In genomic region chr3:45695166-45695565, GRCh38 we compare ENCODE assay signal across 8 cellular contexts. TPM values are rescaled to one million over a fixed set of nuclear protein-coding genes. Genes with fewer than 3 reads are reported as not detected.
DNase-seq lines count a peak whose midpoint lies in the region; ATAC-seq, FAIRE-seq and TF ChIP-seq lines count a peak whose summit lies in the region.
"Not testable (repeated sequence)": the region's sequence is repeated elsewhere in the genome, so short reads cannot be mapped to it uniquely, and the experiment has no call there.

No MANE protein-coding gene starts in this region.

- H3K27me3 ChIP-seq in CD4-positive, CD25-positive, alpha-beta regulatory T cell (ENCODE audit: control insufficient read depth, insufficient read depth, low read length); GM12878 (replicated peaks in 1 of 2; ENCODE audit: control insufficient read depth in 2 of 2, insufficient read depth in 2 of 2, low read length in 1 of 2): not testable (repeated sequence)

- peak overlapping the region; percentile 93 for H3K4me3 ChIP-seq in CD4-positive, CD25-positive, alpha-beta regulatory T cell (ENCODE audit: low read depth, low read length)
- H3K4me3 ChIP-seq in GM12878 = not testable (repeated sequence)

- not testable (repeated sequence) for TF ChIP-seq RAD21 in GM12878 (IDR thresholded peaks at IDR 0.05; ENCODE audit: insufficient read depth, low read depth, low read length)

- not testable (repeated sequence) for H2AFZ ChIP-seq in GM12878 (ENCODE audit: control insufficient read depth, low read depth, low read length)

- not testable (repeated sequence) for H3K27me3 Mint-ChIP-seq in CD4-positive, CD25-positive, alpha-beta regulatory T cell; IgD-negative memory B cell; WTC11 (ENCODE audit: low read depth); activated CD8-positive, alpha-beta T cell treated with anti-CD3 and anti-CD28 coated beads, Interleukin-2, amount 10 ng/mL, durations not matched to agents 7 days and 5 days (ENCODE audit: low read depth); activated naive CD4-positive, alpha-beta T cell treated with anti-CD3 and anti-CD28 coated beads for 36 hours (ENCODE audit: low read depth); memory B cell; stimulated activated memory B cell treated with anti-CD40 and anti-IgM and Interleukin-4, amounts not matched to agents 10 μg/mL and 1 μg/mL and 100 μg/mL, for 72 hours

- peaks cover 71% of the 10 kb centered on the region for H3K4me1 ChIP-seq in CD4-positive, CD25-positive, alpha-beta regulatory T cell (ENCODE audit: control insufficient read depth, insufficient read depth, low read length, poor library complexity, severe bottlenecking)
- peaks cover 42% of the 10 kb centered on the region for H3K4me1 ChIP-seq in GM12878 (ENCODE audit: control insufficient read depth, insufficient read depth, low read length)

- H3K9ac ChIP-seq in GM12878 (ENCODE audit: control insufficient read depth, insufficient read depth, low read length) = not testable (repeated sequence)

- H3K27ac Mint-ChIP-seq in CD4-positive, CD25-positive, alpha-beta regulatory T cell = peak overlapping the region; percentile 95 to 97 (median 95)
- H3K27ac Mint-ChIP-seq in IgD-negative memory B cell (peak overlapping the region in 2 of 3 donors; percentile 0 to 79), WTC11 (peak overlapping the region; percentile 62), memory B cell (peak overlapping the region; percentile 87)
- H3K27ac Mint-ChIP-seq in activated CD8-positive, alpha-beta T cell treated with anti-CD3 and anti-CD28 coated beads, Interleukin-2, amount 10 ng/mL, durations not matched to agents 7 days and 5 days = peak overlapping the region; percentile 91
- peak overlapping the region; percentile 90 for H3K27ac Mint-ChIP-seq in activated naive CD4-positive, alpha-beta T cell treated with anti-CD3 and anti-CD28 coated beads for 36 hours
- H3K27ac Mint-ChIP-seq in stimulated activated memory B cell treated with anti-CD40 and anti-IgM and Interleukin-4, amounts not matched to agents 10 μg/mL and 1 μg/mL and 100 μg/mL, for 72 hours = peak overlapping the region; percentile 76

- TF ChIP-seq EP300 in GM12878 (IDR thresholded peaks at IDR 0.05; ENCODE audit: borderline replicate concordance in 1 of 2, control insufficient read depth in 1 of 2, low read depth in 2 of 2, low read length in 2 of 2) = not testable (repeated sequence)

- peaks cover 13% of the 10 kb centered on the region for H3K36me3 Mint-ChIP-seq in CD4-positive, CD25-positive, alpha-beta regulatory T cell
- H3K36me3 Mint-ChIP-seq in IgD-negative memory B cell (peaks cover 12% of the 10 kb centered on the region), WTC11 (peaks cover 19% of the 10 kb centered on the region), memory B cell (peaks cover 12% of the 10 kb centered on the region)
- H3K36me3 Mint-ChIP-seq in activated CD8-positive, alpha-beta T cell treated with anti-CD3 and anti-CD28 coated beads, Interleukin-2, amount 10 ng/mL, durations not matched to agents 7 days and 5 days (ENCODE audit: low read depth) = peaks cover 63% of the 10 kb centered on the region
- peaks cover 41% of the 10 kb centered on the region for H3K36me3 Mint-ChIP-seq in activated naive CD4-positive, alpha-beta T cell treated with anti-CD3 and anti-CD28 coated beads for 36 hours (ENCODE audit: low read depth)
- H3K36me3 Mint-ChIP-seq in stimulated activated memory B cell treated with anti-CD40 and anti-IgM and Interleukin-4, amounts not matched to agents 10 μg/mL and 1 μg/mL and 100 μg/mL, for 72 hours = peaks cover 47% of the 10 kb centered on the region

- H3K36me3 ChIP-seq in CD4-positive, CD25-positive, alpha-beta regulatory T cell (ENCODE audit: control insufficient read depth, insufficient read depth, low read length); GM12878 (ENCODE audit: control insufficient read depth in 2 of 2, insufficient read depth in 2 of 2, low read length in 1 of 2): not testable (repeated sequence)

- H3K79me2 ChIP-seq in GM12878 (ENCODE audit: control insufficient read depth, insufficient read depth, low read length) = peaks cover 75% of the 10 kb centered on the region

- H3K27ac ChIP-seq in CD4-positive, CD25-positive, alpha-beta regulatory T cell (ENCODE audit: insufficient read depth, low read length, poor library complexity, severe bottlenecking) = peak overlapping the region; percentile 91
- peak overlapping the region; percentile 57 for H3K27ac ChIP-seq in GM12878 (ENCODE audit: control insufficient read depth, insufficient read depth)

- peaks cover 42 to 81% (median 67%) of the 10 kb centered on the region in 4 donors for H3K4me1 Mint-ChIP-seq in CD4-positive, CD25-positive, alpha-beta regulatory T cell
- H3K4me1 Mint-ChIP-seq in IgD-negative memory B cell = peaks cover 44 to 65% (median 49%) of the 10 kb centered on the region in 3 donors
- peaks cover 74% of the 10 kb centered on the region for H3K4me1 Mint-ChIP-seq in WTC11
- peaks cover 71% of the 10 kb centered on the region for H3K4me1 Mint-ChIP-seq in activated CD8-positive, alpha-beta T cell treated with anti-CD3 and anti-CD28 coated beads, Interleukin-2, amount 10 ng/mL, durations not matched to agents 7 days and 5 days (ENCODE audit: low read depth)
- H3K4me1 Mint-ChIP-seq in activated naive CD4-positive, alpha-beta T cell treated with anti-CD3 and anti-CD28 coated beads for 36 hours (ENCODE audit: low read depth) = peaks cover 78% of the 10 kb centered on the region
- peaks cover 48% of the 10 kb centered on the region for H3K4me1 Mint-ChIP-seq in memory B cell
- peaks cover 70% of the 10 kb centered on the region for H3K4me1 Mint-ChIP-seq in stimulated activated memory B cell treated with anti-CD40 and anti-IgM and Interleukin-4, amounts not matched to agents 10 μg/mL and 1 μg/mL and 100 μg/mL, for 72 hours

- intact Hi-C loops in activated naive CD4-positive, alpha-beta T cell treated with anti-CD3 and anti-CD28 coated beads for 36 hours (cut with micrococcal nuclease) = loop anchor here (2.0 kb wide), 1 partner anchor 22 kb away; no protein-coding TSS in a partner anchor
- intact Hi-C loops in GM12878 (cut with micrococcal nuclease; ENCODE audit: unreplicated experiment) = not testable (repeated sequence)

- not testable (repeated sequence) for TF ChIP-seq POLR2A in GM12878 (IDR thresholded peaks at IDR 0.05; ENCODE audit: low read depth, low read length)

- SMC1A ChIA-PET in GM12878 (lab: Charles Lee; ENCODE audit: uncharacterized antibody, unreplicated experiment) = interaction anchor here (0.9 to 2.9 kb wide), 4 partner anchors 8 to 234 kb away, joined by 4 to 28 read pairs (median 4); no protein-coding TSS in a partner anchor

- CTCF ChIA-PET in WTC11 (lab: Charles Lee) = interaction anchor here (1.8 kb wide), 1 partner anchor 11 kb away, joined by 5 read pairs; no protein-coding TSS in a partner anchor
- CTCF ChIA-PET in activated CD8-positive, alpha-beta T cell treated with anti-CD3 and anti-CD28 coated beads, Interleukin-2, amount 10 ng/mL, durations not matched to agents 7 days and 5 days (lab: Charles Lee) = interaction anchor here (1.2 to 5.8 kb wide), 6 partner anchors 10 to 485 kb away, joined by 3 to 52 read pairs (median 8); no protein-coding TSS in a partner anchor
- CTCF ChIA-PET in activated naive CD4-positive, alpha-beta T cell treated with anti-CD3 and anti-CD28 coated beads for 36 hours (lab: Charles Lee) = interaction anchor here (0.9 to 3.0 kb wide), 3 partner anchors 9 to 181 kb away, joined by 3 to 16 read pairs (median 10); no protein-coding TSS in a partner anchor
- CTCF ChIA-PET in GM12878 (lab: Yijun Ruan, JAX) = interaction anchor here (1.0 to 4.0 kb wide), 5 partner anchors 9 to 183 kb away, joined by 3 to 30 read pairs (median 7); no protein-coding TSS in a partner anchor

- 63% methylated on average over 4 of the region's 4 CpGs for WGBS in GM12878 (ENCODE audit: insufficient coverage, insufficient replicate concordance, low lambda C conversion rate, missing lambda C conversion rate)

- not testable (repeated sequence) for BruUV-seq in GM12878 (replicated peaks; lab: Mats Ljungman, UMichigan)

- ATAC-seq in CD4-positive, CD25-positive, alpha-beta regulatory T cell (ENCODE audit: low read depth in 2 of 2); WTC11; activated CD8-positive, alpha-beta T cell treated with anti-CD3 and anti-CD28 coated beads, Interleukin-2, amount 10 ng/mL, durations not matched to agents 7 days and 5 days; GM12878; memory B cell (ENCODE audit: low read depth); stimulated activated memory B cell treated with anti-CD40 and anti-IgM and Interleukin-4, amounts not matched to agents 10 μg/mL and 1 μg/mL and 100 μg/mL, for 72 hours: not testable (repeated sequence)

- not testable (repeated sequence) for H3K9me3 Mint-ChIP-seq in CD4-positive, CD25-positive, alpha-beta regulatory T cell; IgD-negative memory B cell; WTC11; activated CD8-positive, alpha-beta T cell treated with anti-CD3 and anti-CD28 coated beads, Interleukin-2, amount 10 ng/mL, durations not matched to agents 7 days and 5 days (ENCODE audit: insufficient read depth); activated naive CD4-positive, alpha-beta T cell treated with anti-CD3 and anti-CD28 coated beads for 36 hours; memory B cell; stimulated activated memory B cell treated with anti-CD40 and anti-IgM and Interleukin-4, amounts not matched to agents 10 μg/mL and 1 μg/mL and 100 μg/mL, for 72 hours

- POLR2A ChIA-PET in WTC11 (lab: Charles Lee) = not testable (repeated sequence)
- POLR2A ChIA-PET in activated CD8-positive, alpha-beta T cell treated with anti-CD3 and anti-CD28 coated beads, Interleukin-2, amount 10 ng/mL, durations not matched to agents 7 days and 5 days (lab: Charles Lee) = interaction anchor here (0.5 to 1.4 kb wide), 3 partner anchors 9 to 28 kb away, joined by 3 to 4 read pairs (median 3); no protein-coding TSS in a partner anchor
- POLR2A ChIA-PET in GM12878 (lab: Charles Lee) = interaction anchor here (0.9 to 2.4 kb wide), 2 partner anchors 9 to 140 kb away, joined by 5 to 10 read pairs; no protein-coding TSS in a partner anchor

- DNase-seq in CD4-positive, CD25-positive, alpha-beta regulatory T cell; WTC11 (ENCODE audit: low spot score); activated CD8-positive, alpha-beta T cell treated with anti-CD3 and anti-CD28 coated beads, Interleukin-2, amount 10 ng/mL, durations not matched to agents 7 days and 5 days; activated naive CD4-positive, alpha-beta T cell treated with anti-CD3 and anti-CD28 coated beads for 36 hours; GM12878 (ENCODE audit: low read depth, low spot score); memory B cell (ENCODE audit: low spot score in 2 of 2): not testable (repeated sequence)

- in situ Hi-C loops in GM12878 (cut with MboI) = not testable (repeated sequence)

- RAD21 ChIA-PET in GM12878 (lab: Charles Lee; ENCODE audit: unreplicated experiment) = interaction anchor here (1.6 to 2.7 kb wide), 3 partner anchors 8 to 235 kb away, joined by 4 to 8 read pairs (median 8); no protein-coding TSS in a partner anchor

- not testable (repeated sequence) for FAIRE-seq in GM12878 (lab: Jason Lieb, UNC)

- not testable (repeated sequence) for TF ChIP-seq CTCF in WTC11 (IDR thresholded peaks at IDR 0.05); GM12878 (IDR thresholded peaks at IDR 0.05 in 2 of 3, conservative IDR thresholded peaks at IDR 0.05 in 1 of 3; ENCODE audit: control insufficient read depth in 2 of 3, extremely low read depth in 1 of 3, insufficient read depth in 1 of 3, low read depth in 3 of 3, low read length in 3 of 3)

- not testable (repeated sequence) for H3K9me3 ChIP-seq in CD4-positive, CD25-positive, alpha-beta regulatory T cell (ENCODE audit: control insufficient read depth in 2 of 2, low read length in 2 of 2); GM12878 (replicated peaks; ENCODE audit: control insufficient read depth, insufficient read depth, low read length)

- not testable (repeated sequence) for H4K20me1 ChIP-seq in GM12878 (ENCODE audit: control insufficient read depth, insufficient read depth)

- peak overlapping the region in 2 of 4 donors; percentile 63 to 73 for H3K4me3 Mint-ChIP-seq in CD4-positive, CD25-positive, alpha-beta regulatory T cell
- peak overlapping the region in 2 of 4 donors; percentile 74 to 85 for H3K4me3 Mint-ChIP-seq in IgD-negative memory B cell
- H3K4me3 Mint-ChIP-seq in WTC11; activated naive CD4-positive, alpha-beta T cell treated with anti-CD3 and anti-CD28 coated beads for 36 hours; memory B cell; stimulated activated memory B cell treated with anti-CD40 and anti-IgM and Interleukin-4, amounts not matched to agents 10 μg/mL and 1 μg/mL and 100 μg/mL, for 72 hours: not testable (repeated sequence)
- peak overlapping the region; percentile 68 for H3K4me3 Mint-ChIP-seq in activated CD8-positive, alpha-beta T cell treated with anti-CD3 and anti-CD28 coated beads, Interleukin-2, amount 10 ng/mL, durations not matched to agents 7 days and 5 days

- H3K4me2 ChIP-seq in GM12878 (ENCODE audit: control insufficient read depth, insufficient read depth) = peak overlapping the region; percentile 30; the same call in 1 of the 2 replicates

RNA-seq across cellular contexts. Expression of gene SACM1L, which starts 6.0 kb away (rescaled TPM):
- total RNA-seq in CD4-positive, CD25-positive, alpha-beta regulatory T cell = 70.0 TPM
- polyA plus RNA-seq in CD4-positive, CD25-positive, alpha-beta regulatory T cell = 10 to 100 TPM; 13.4 to 23.3 (median 18.4) TPM
- 14.9 TPM for polyA plus RNA-seq in IgD-negative memory B cell
- total RNA-seq in WTC11 (2021) = 79.0 to 80.3 TPM (median 79.6 TPM) in 3 replicates
- total RNA-seq in activated CD8-positive, alpha-beta T cell treated with anti-CD3 and anti-CD28 coated beads, Interleukin-2, amount 10 ng/mL, durations not matched to agents 7 days and 5 days = 10 to 100 TPM; 89.8 to 96.4 TPM
- 10 to 100 TPM; 44.9 to 51.0 TPM for total RNA-seq in activated naive CD4-positive, alpha-beta T cell treated with anti-CD3 and anti-CD28 coated beads for 36 hours
- 184 and 189 TPM in 2 replicates for total RNA-seq in GM12878 (2013; cell fraction: nucleolus; rRNA removed)
- total RNA-seq in GM12878 (2014; rRNA removed) = 27.7 and 31.1 TPM in 2 replicates
- total RNA-seq in GM12878 (2014; rRNA removed; fragmentation: Illumina TruSeq; extraction: Trizol) = 26.8 and 32.0 TPM in 2 replicates
- 33.0 and 33.1 TPM in 2 replicates for total RNA-seq in GM12878 (2021)
- 10.2 TPM for polyA plus RNA-seq in GM12878 (2011; ENCODE audit: low read depth)
- polyA plus RNA-seq in GM12878 (2011; rRNA removed) = 48.3 and 65.0 TPM in 2 replicates
- polyA plus RNA-seq in GM12878 (2011; cell fraction: cytosol; rRNA removed) = 12.2 and 12.4 TPM in 2 replicates
- 62.5 and 63.6 TPM in 2 replicates for polyA plus RNA-seq in GM12878 (2011; cell fraction: nucleus; rRNA removed)
- polyA plus RNA-seq in GM12878 (2012) = 17.8 and 20.9 TPM in 2 replicates
- polyA plus RNA-seq in GM12878 (2014; fragmentation: Illumina TruSeq; extraction: Trizol) = 28.4 and 34.2 TPM in 2 replicates
- polyA plus RNA-seq in GM12878 (2014; fragmentation: Nextera tagmentation; extraction: Ambion mirVana) = 10 to 100 TPM; 16.5 to 20.7 TPM
- 28.6 and 33.2 TPM in 2 replicates for polyA plus RNA-seq in GM12878 (2014; rRNA removed)
- polyA plus RNA-seq in GM12878 (2016; fragmentation: Nextera tagmentation; extraction: Ambion mirVana) = 10 to 100 TPM; 29.3 to 31.1 TPM
- polyA minus RNA-seq in GM12878 (2011; rRNA and poly(A)+ RNA removed) = 35.0 and 50.7 TPM in 2 replicates
- 21.6 and 26.4 TPM in 2 replicates for polyA minus RNA-seq in GM12878 (2011; cell fraction: cytosol; rRNA and poly(A)+ RNA removed)
- 56.2 and 78.6 TPM in 2 replicates for polyA minus RNA-seq in GM12878 (2011; cell fraction: nucleus; rRNA and poly(A)+ RNA removed)

Comparison
In these comparisons a context has a peak if more than half of its experiments do, and no peak if none do; other contexts are left out.
1. H3K27ac Mint-ChIP-seq: peak in every context shown above with its lines; median percentile 95 in CD4-positive, CD25-positive, alpha-beta regulatory T cell; 91 in activated CD8-positive, alpha-beta T cell treated with anti-CD3 and anti-CD28 coated beads, Interleukin-2, amount 10 ng/mL, durations not matched to agents 7 days and 5 days; 90 in activated naive CD4-positive, alpha-beta T cell treated with anti-CD3 and anti-CD28 coated beads for 36 hours; 87 in memory B cell; 76 in stimulated activated memory B cell treated with anti-CD40 and anti-IgM and Interleukin-4, amounts not matched to agents 10 μg/mL and 1 μg/mL and 100 μg/mL, for 72 hours; 62 in WTC11; 40 in IgD-negative memory B cell.